ENCODE assay signal across 20 cellular contexts in the genomic region with DNA sequence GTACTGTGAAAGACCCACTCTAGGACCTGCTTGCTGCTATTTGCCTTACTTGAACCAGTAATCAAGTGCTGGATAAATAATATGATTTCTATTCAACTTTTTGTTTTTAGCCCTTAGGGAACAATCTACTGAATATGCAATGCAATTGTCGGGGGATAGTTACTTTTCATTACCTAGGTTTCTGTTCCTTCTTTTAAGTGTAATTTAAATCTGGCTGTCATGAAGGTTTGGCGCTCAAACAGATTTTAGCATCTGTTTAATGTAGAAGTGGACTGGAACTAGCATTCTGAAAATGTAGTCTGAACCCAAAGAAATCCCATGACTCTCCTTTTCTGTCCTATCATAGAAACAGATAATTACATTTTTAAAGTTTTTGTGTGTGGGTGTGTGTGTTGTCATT.
"Had no signal": no experiment of that assay in that cellular context is flagged by ENCODE, and none has a peak within 500 bp of the region (broad histone marks: within the 10 kb centered on the region; RNA-seq: fewer than 3 reads in every experiment).

No MANE protein-coding gene starts in this region.

- H3K9me3 ChIP-seq: colonic mucosa, esophagus muscularis mucosa, spleen, testis, vagina had no signal

- H3K27ac ChIP-seq: colonic mucosa, spleen, testis, vagina had no signal

- H3K36me3 ChIP-seq: colonic mucosa, vagina had no signal

- ATAC-seq: activated T-cell treated with anti-CD3 and anti-CD28 coated beads, Interleukin-2, amount 50 U/mL, for 4 hours; effector memory CD8-positive, alpha-beta T cell; left ventricle myocardium superior; natural killer cell had no signal

- H3K27me3 ChIP-seq: colonic mucosa, dorsolateral prefrontal cortex, esophagus muscularis mucosa, spleen, testis, vagina had no signal

- FAIRE-seq: bronchial epithelial cell, endothelial cell of umbilical vein, frontal cortex had no signal

- DNase-seq: activated CD4-positive, alpha-beta T cell treated with anti-CD3 and anti-CD28 coated beads for 4 hours; activated CD4-positive, alpha-beta T cell treated with anti-CD3 and anti-CD28 coated beads, Interleukin-2, amount 50 U/mL, for 48 hours; activated CD4-positive, CD25-positive, alpha-beta regulatory T cell; activated CD8-positive, alpha-beta memory T cell treated with anti-CD3 and anti-CD28 coated beads, Interleukin-2, amount 50 U/mL, for 48 hours; activated naive CD4-positive, alpha-beta T cell; activated T-cell treated with anti-CD3 and anti-CD28 coated beads, Interleukin-2, amount 50 U/mL, for 4 hours; colonic mucosa; effector memory CD8-positive, alpha-beta T cell; left ventricle myocardium superior; mammary epithelial cell; natural killer cell; spleen; stimulated activated CD4-positive, alpha-beta T cell treated with anti-CD3 and anti-CD28 coated beads, Interleukin-4, amount 100 ng/mL, for 24 hours; testis had no signal

- H3K4me3 ChIP-seq: colonic mucosa, esophagus muscularis mucosa, spleen, testis, vagina had no signal
